In genomic region chr5:115885208-115885607, GRCh38 we compare ENCODE assay signal across 1 cellular context.
TF ChIP-seq lines count a peak whose summit lies in the region.

No MANE protein-coding gene starts in this region.

TF ChIP-seq in liver, 16 proteins besides CTCF, POLR2A, EP300 and RAD21 (continued from another document):
- TF ChIP-seq ATF3 (IDR thresholded peaks at IDR 0.05) (peak; percentile 50), ZBTB33 (IDR thresholded peaks at IDR 0.05) (peak; percentile 60)
